Comparison of ENCODE assay signal across 8 cellular contexts in the genomic region with DNA sequence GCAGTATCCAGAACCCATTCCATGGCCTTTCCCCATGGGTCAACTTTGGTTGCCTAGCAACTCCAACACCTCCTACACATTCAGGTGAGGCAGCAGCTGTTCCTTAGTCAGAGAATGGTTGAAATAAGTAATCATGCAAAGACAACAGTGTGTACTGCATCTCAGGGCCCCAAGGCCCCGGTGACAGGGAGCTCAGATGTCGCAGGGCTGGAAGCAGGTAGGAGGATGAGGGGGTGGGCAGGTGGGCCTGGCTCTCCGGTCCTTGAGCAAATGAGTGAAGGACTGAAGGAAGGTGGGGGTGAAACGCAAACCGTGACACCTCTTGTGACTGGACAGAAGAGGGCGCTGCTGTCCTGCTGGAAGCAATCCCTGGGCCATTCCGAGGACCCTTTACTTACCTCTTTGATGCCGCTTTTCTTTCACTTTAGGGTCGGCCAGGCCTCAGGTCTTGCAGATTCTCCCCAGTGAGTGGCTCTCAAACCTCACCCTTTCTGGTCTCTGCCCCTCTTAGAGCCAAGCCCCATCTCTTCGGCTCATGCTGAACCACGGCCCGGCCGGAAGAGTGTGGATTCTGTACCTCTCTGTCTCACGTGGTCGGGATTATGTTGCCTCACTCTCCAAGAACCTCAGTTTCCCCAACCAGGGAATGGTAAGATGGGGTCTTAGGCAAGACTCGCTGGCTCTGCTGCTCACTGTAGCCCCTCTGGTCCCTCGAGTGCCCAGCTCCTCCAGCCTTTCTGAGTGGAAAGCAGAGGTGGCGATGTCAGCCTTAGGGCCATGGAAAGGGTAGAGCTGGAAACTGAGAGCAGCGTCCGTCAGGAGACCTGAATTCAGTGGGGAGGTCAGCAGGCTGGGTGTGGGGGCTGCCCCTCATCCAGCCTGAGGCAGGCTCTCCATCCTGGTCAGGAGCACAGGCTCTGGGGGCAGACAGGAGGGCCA. TPM values are rescaled to one million over a fixed set of nuclear protein-coding genes. Genes with fewer than 3 reads are reported as not detected.
DNase-seq lines count a peak whose midpoint lies in the region; ATAC-seq and TF ChIP-seq lines count a peak whose summit lies in the region.

No MANE protein-coding gene starts in this region.

- peak; percentile 59 for DNase-seq in DMS153 treated with DMSO at 0.1 percent for 48 hours (lab: John Stamatoyannopoulos, UW; ENCODE audit: unreplicated experiment)
- peak; percentile 47 to 63 for DNase-seq in SJCRH30
- peak; percentile 59 for DNase-seq in activated naive CD8-positive, alpha-beta T cell treated with anti-CD3 and anti-CD28 coated beads, Interleukin-2, amount 50 U/mL, for 24 hours
- no peak for DNase-seq in right cardiac atrium
- no peak for DNase-seq in smooth muscle cell (lab: John Stamatoyannopoulos, UW; ENCODE audit: unreplicated experiment)

- no peaks in the 10 kb centered on the region for H3K36me3 ChIP-seq in Loucy (ENCODE audit: insufficient read depth, low read length)
- H3K36me3 ChIP-seq in SJCRH30, result no peaks in the 10 kb centered on the region
- H3K36me3 ChIP-seq in smooth muscle cell (ENCODE audit: low read depth), result no peaks in the 10 kb centered on the region

- no peaks in the 10 kb centered on the region for H3K9me3 ChIP-seq in Loucy (ENCODE audit: insufficient read depth, low read depth, low read length)
- H3K9me3 ChIP-seq in SJCRH30 (replicated peaks), result no peaks in the 10 kb centered on the region
- H3K9me3 ChIP-seq in right cardiac atrium (ENCODE audit: control insufficient read depth, low read length), result no peaks in the 10 kb centered on the region
- H3K9me3 ChIP-seq in smooth muscle cell (replicated peaks; ENCODE audit: low read depth), result no peaks in the 10 kb centered on the region

- 35% methylated on average over 20 of the region's 20 CpGs for WGBS in right cardiac atrium
- WGBS in smooth muscle cell (ENCODE audit: low lambda C conversion rate), result 57% methylated on average over 19 of the region's 20 CpGs

- ATAC-seq in activated naive CD8-positive, alpha-beta T cell treated with anti-CD3 and anti-CD28 coated beads, Interleukin-2, amount 50 U/mL, for 24 hours, result peak; percentile 60
- ATAC-seq in right cardiac atrium (peak; percentile 44 to 48), HG03571 (IDR thresholded peaks at IDR 0.05; ENCODE audit: unreplicated experiment) (no peak), GM21390 (IDR thresholded peaks at IDR 0.05; ENCODE audit: unreplicated experiment) (no peak)

- no peaks in the 10 kb centered on the region for H3K9me3 Mint-ChIP-seq in activated naive CD8-positive, alpha-beta T cell treated with anti-CD3 and anti-CD28 coated beads, Interleukin-2, amount 50 U/mL, for 24 hours

- H3K4me1 ChIP-seq in Loucy (ENCODE audit: insufficient read depth, low read length, poor library complexity, severe bottlenecking) (peaks cover 3% of the 10 kb centered on the region), SJCRH30 (peaks cover 9% of the 10 kb centered on the region; the same call in 1 of the 2 replicates), right cardiac atrium (ENCODE audit: control insufficient read depth, insufficient read depth, low read length) (no peaks in the 10 kb centered on the region), smooth muscle cell (ENCODE audit: low read depth) (no peaks in the 10 kb centered on the region)

- no peaks in the 10 kb centered on the region for H4K20me1 ChIP-seq in Loucy (ENCODE audit: insufficient read depth, low read length, poor library complexity, severe bottlenecking)
- no peaks in the 10 kb centered on the region for H4K20me1 ChIP-seq in smooth muscle cell (ENCODE audit: low read depth)

- H3K4me1 Mint-ChIP-seq in activated naive CD8-positive, alpha-beta T cell treated with anti-CD3 and anti-CD28 coated beads, Interleukin-2, amount 50 U/mL, for 24 hours, result no peaks in the 10 kb centered on the region

- no peak overlapping the region for H3K27ac ChIP-seq in SJCRH30
- H3K27ac ChIP-seq in right cardiac atrium (ENCODE audit: low read length), result no peak overlapping the region
- no peak overlapping the region for H3K27ac ChIP-seq in smooth muscle cell (ENCODE audit: low read depth)

- no peak overlapping the region for H3K4me3 Mint-ChIP-seq in activated naive CD8-positive, alpha-beta T cell treated with anti-CD3 and anti-CD28 coated beads, Interleukin-2, amount 50 U/mL, for 24 hours

- no peak overlapping the region for H3K27ac Mint-ChIP-seq in activated naive CD8-positive, alpha-beta T cell treated with anti-CD3 and anti-CD28 coated beads, Interleukin-2, amount 50 U/mL, for 24 hours

- no peaks in the 10 kb centered on the region for H3K36me3 Mint-ChIP-seq in activated naive CD8-positive, alpha-beta T cell treated with anti-CD3 and anti-CD28 coated beads, Interleukin-2, amount 50 U/mL, for 24 hours (ENCODE audit: low read depth)

- H3K4me3 ChIP-seq in Loucy (ENCODE audit: low read length, poor library complexity, severe bottlenecking) (peak overlapping the region; percentile 29), SJCRH30 (no peak overlapping the region), right cardiac atrium (ENCODE audit: low read length) (no peak overlapping the region), smooth muscle cell (no peak overlapping the region)

- H2AFZ ChIP-seq in Loucy (ENCODE audit: low read length), result peak overlapping the region; percentile 65
- H2AFZ ChIP-seq in smooth muscle cell (ENCODE audit: low read depth), result no peak overlapping the region

- peaks cover 27% of the 10 kb centered on the region for H3K27me3 Mint-ChIP-seq in activated naive CD8-positive, alpha-beta T cell treated with anti-CD3 and anti-CD28 coated beads, Interleukin-2, amount 50 U/mL, for 24 hours

- no peaks in the 10 kb centered on the region for H3K79me2 ChIP-seq in Loucy (ENCODE audit: insufficient read depth, low read length)
- H3K79me2 ChIP-seq in smooth muscle cell (ENCODE audit: low read depth), result no peaks in the 10 kb centered on the region

- peak; percentile 93 for TF ChIP-seq CTCF in Loucy (conservative IDR thresholded peaks at IDR 0.05; ENCODE audit: low read length)
- peak; percentile 77 for TF ChIP-seq CTCF in smooth muscle cell (IDR thresholded peaks at IDR 0.05; ENCODE audit: borderline replicate concordance, insufficient read depth, poor library complexity, severe bottlenecking)

- no peaks in the 10 kb centered on the region for H3F3A ChIP-seq in Loucy (ENCODE audit: low read depth)
- H3F3A ChIP-seq in smooth muscle cell (ENCODE audit: low read depth), result no peaks in the 10 kb centered on the region

- no peak overlapping the region for H3K9ac ChIP-seq in Loucy (ENCODE audit: low read depth, low read length, poor library complexity, severe bottlenecking)
- no peak overlapping the region for H3K9ac ChIP-seq in smooth muscle cell (ENCODE audit: low read depth)

- no peaks in the 10 kb centered on the region for H3K27me3 ChIP-seq in Loucy (ENCODE audit: insufficient read depth, low read length, poor library complexity, severe bottlenecking)
- no peaks in the 10 kb centered on the region for H3K27me3 ChIP-seq in SJCRH30
- H3K27me3 ChIP-seq in right cardiac atrium (ENCODE audit: control insufficient read depth, insufficient read depth), result no peaks in the 10 kb centered on the region
- peaks cover 37% of the 10 kb centered on the region for H3K27me3 ChIP-seq in smooth muscle cell (ENCODE audit: low read depth)

- intact Hi-C loops in right cardiac atrium (cut with DNase I), result loop anchor here (10.0 kb wide), 2 partner anchors 90 to 260 kb away; no protein-coding TSS in a partner anchor

- H3K9me2 ChIP-seq in Loucy (replicated peaks; ENCODE audit: low read depth, low read length), result no peaks in the 10 kb centered on the region

- H3K4me2 ChIP-seq in Loucy (ENCODE audit: low read depth, low read length, poor library complexity, severe bottlenecking), result peak overlapping the region; percentile 46
- peak overlapping the region; percentile 57 for H3K4me2 ChIP-seq in smooth muscle cell

RNA-seq across cellular contexts. Expression of a gene that starts 5.6 kb away (rescaled TPM):
- not detected in 2 replicates for total RNA-seq in SJCRH30 (2014; rRNA removed; shearing (Covaris generic))
- total RNA-seq in right cardiac atrium (not detected), smooth muscle cell (not detected in 2 replicates)
- polyA plus RNA-seq in right cardiac atrium (not detected), smooth muscle cell (not detected in 2 replicates)

Comparison
In these comparisons a context has a peak if more than half of its experiments do, and no peak if none do; other contexts are left out.
1. DNase-seq: peak in DMS153 treated with DMSO at 0.1 percent for 48 hours (single experiment), SJCRH30 (2 of 2) and activated naive CD8-positive, alpha-beta T cell treated with anti-CD3 and anti-CD28 coated beads, Interleukin-2, amount 50 U/mL, for 24 hours (single experiment); none in right cardiac atrium (0 of 3) and smooth muscle cell (single experiment).
2. ATAC-seq: peak in activated naive CD8-positive, alpha-beta T cell treated with anti-CD3 and anti-CD28 coated beads, Interleukin-2, amount 50 U/mL, for 24 hours (single experiment) and right cardiac atrium (2 of 2); none in HG03571 (single experiment) and GM21390 (single experiment).